1 cellular context compared by ENCODE assay signal in the genomic region with DNA sequence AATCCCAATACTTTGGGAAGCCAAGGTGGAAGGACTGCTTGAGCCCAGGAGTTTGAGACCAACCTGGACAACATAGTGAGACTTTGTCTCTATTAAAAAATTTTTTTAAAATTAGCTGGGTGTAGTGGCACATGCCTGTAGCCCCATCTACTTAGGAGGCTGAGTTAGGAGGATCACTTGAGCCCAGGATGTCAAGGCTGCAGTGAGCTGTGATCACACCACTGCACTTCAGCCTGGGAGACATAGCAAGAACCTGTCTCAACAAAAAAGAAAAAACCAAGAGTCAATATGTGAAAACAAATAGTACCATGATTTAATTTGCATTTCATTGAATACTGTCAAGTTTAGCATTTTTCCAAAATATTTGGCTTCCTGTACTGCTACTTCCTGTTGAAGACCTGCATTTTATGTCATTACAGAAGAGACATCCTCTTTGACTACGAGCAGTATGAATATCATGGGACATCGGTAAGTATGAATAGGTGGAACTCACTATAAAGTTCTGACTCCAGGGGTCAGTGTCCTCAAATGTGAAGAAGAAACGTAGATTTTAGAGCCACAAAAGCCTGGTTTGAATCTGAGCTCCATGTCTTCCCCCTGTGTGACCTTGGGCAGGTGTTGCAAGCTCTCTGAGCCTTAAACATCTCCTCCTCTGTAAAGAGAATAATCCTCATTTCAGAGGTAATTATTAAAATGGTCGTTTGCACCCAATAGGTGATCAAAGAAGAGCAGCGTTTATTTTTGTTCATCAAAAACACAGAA.
TF ChIP-seq lines count a peak whose summit lies in the region.

No MANE protein-coding gene starts in this region.

TF ChIP-seq in HepG2, 621 proteins besides CTCF, POLR2A, EP300 and RAD21:
- TF ChIP-seq PHB2 (IDR thresholded peaks at IDR 0.05; ENCODE audit: partially characterized antibody) (no peak), ZBTB14 (CRISPR knock-in tag; IDR thresholded peaks at IDR 0.05) (no peak), HNF4A (CRISPR knock-in tag; IDR thresholded peaks at IDR 0.05) (no peak), FOXO1 (CRISPR knock-in tag; IDR thresholded peaks at IDR 0.05) (no peak), ZNF775 (CRISPR knock-in tag; IDR thresholded peaks at IDR 0.05; ENCODE audit: borderline replicate concordance) (no peak), SMC3 (IDR thresholded peaks at IDR 0.05; ENCODE audit: low read length) (peak; percentile 25; the same call in 1 of the 2 replicates), STAG1 (CRISPR knock-in tag; IDR thresholded peaks at IDR 0.05) (peak; percentile 52)
